In the genomic region with DNA sequence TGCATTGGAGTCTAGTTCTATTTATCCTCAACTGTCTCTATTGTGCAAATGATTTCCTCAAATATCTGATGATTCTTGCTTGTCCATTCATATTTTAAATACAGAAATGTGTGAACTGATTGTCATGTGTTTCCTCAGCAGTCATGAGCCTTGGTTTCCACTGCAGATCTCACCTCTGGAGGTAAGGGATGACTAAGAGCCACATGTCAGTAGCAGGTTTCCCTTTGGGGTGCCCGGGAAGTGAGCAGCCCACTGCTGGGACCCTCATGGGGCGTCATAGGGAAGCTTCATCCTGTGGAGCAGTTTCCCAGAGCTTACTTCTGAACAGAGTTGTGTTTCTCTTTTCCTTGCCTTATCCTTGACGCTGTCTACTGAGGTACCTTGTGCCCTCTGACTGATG, we compare ENCODE assay signal across 34 cellular contexts.
"Had no signal": no experiment of that assay in that cellular context is flagged by ENCODE, and none has a peak within 500 bp of the region (broad histone marks: within the 10 kb centered on the region; RNA-seq: fewer than 3 reads in every experiment).

No MANE protein-coding gene starts in this region.

- H3K27ac ChIP-seq: KMS-11 had no signal

- H3K36me3 ChIP-seq: MG63 had no signal

- H3K27me3 ChIP-seq: MG63 had no signal

- H3K4me2 ChIP-seq: KMS-11 had no signal

- H3K4me3 ChIP-seq: MG63 had no signal

- DNase-seq: Karpas-422, Kasumi-1, MG63, MM.1S, MV-4-11, NCI-H1048, NCI-H1092, NCI-H1092 treated with DMSO at 0.1 percent for 48 hours, NCI-H1105, NCI-H1105 treated with DMSO at 0.1 percent for 48 hours, NCI-H1417, NCI-H1417 treated with DMSO at 0.1 percent for 48 hours, NCI-H1436, NCI-H1436 treated with DMSO at 0.1 percent for 48 hours, NCI-H146, NCI-H1694, NCI-H1694 treated with DMSO at 0.1 percent for 48 hours, NCI-H187, NCI-H187 treated with DMSO at 0.1 percent for 48 hours, NCI-H1930, NCI-H2029, NCI-H2029 treated with DMSO at 0.1 percent for 48 hours, NCI-H2081, NCI-H2081 treated with DMSO at 0.1 percent for 48 hours, NCI-H2107, NCI-H2171, NCI-H2171 treated with DMSO at 0.1 percent for 48 hours, NCI-H2227 treated with DMSO at 0.1 percent for 48 hours, NCI-H226, NCI-H345, NCI-H446, NCI-H446 treated with DMSO at 0.1 percent for 48 hours, NCI-H510A had no signal

- H3K9ac ChIP-seq: KMS-11 had no signal

- H3K9me3 ChIP-seq: MG63 had no signal
